10 cellular contexts compared by ENCODE assay signal in the genomic region with DNA sequence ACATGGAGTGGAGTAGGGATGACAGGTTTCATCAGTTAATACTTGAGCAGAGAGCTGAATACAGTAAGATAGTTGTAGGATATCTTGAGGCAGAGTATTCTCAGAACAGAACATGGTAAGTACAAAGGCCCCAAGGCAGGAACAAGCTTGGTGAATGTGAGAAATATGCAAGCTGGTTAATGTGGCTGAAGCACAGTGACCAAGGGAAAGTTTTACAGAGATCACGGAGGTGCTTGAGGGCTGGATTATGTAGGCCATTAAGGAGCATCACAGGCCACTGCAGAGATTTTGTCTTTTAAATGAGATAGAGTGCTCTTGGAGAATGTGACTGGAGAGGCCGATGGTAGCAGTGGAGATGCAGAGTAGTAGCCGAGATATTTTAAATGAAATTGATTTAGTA. TPM values are rescaled to one million over a fixed set of nuclear protein-coding genes. Genes with fewer than 3 reads are reported as not detected.
DNase-seq lines count a peak whose midpoint lies in the region; ATAC-seq and TF ChIP-seq lines count a peak whose summit lies in the region.
"Had no signal": no experiment of that assay in that cellular context is flagged by ENCODE, and none has a peak within 500 bp of the region (broad histone marks: within the 10 kb centered on the region; RNA-seq: fewer than 3 reads in every experiment).

No MANE protein-coding gene starts in this region.

- peak overlapping the region; percentile 92 to 98 (median 95) for H3K27ac Mint-ChIP-seq in H9
- H3K27ac Mint-ChIP-seq in activated CD4-positive, alpha-beta memory T cell treated with anti-CD3 and anti-CD28 coated beads, Interleukin-2, amount 10 ng/mL, durations not matched to agents 7 days and 5 days, result peak overlapping the region; percentile 91

- CTCF ChIA-PET in activated CD4-positive, alpha-beta memory T cell treated with anti-CD3 and anti-CD28 coated beads, Interleukin-2, amount 10 ng/mL, durations not matched to agents 7 days and 5 days (lab: Charles Lee), result no interaction called here

- H3K36me3 Mint-ChIP-seq in H9 (ENCODE audit: insufficient read depth in 1 of 3, low read depth in 3 of 3), result no peaks in the 10 kb centered on the region; a peak in 2 of 7 replicates
- H3K36me3 Mint-ChIP-seq in activated CD4-positive, alpha-beta memory T cell treated with anti-CD3 and anti-CD28 coated beads, Interleukin-2, amount 10 ng/mL, durations not matched to agents 7 days and 5 days (ENCODE audit: low read depth), result peaks cover 52% of the 10 kb centered on the region

- H3K9ac ChIP-seq in H9 (ENCODE audit: extremely low read depth, insufficient read length, low read length), result peak overlapping the region; percentile 25

- H2AFZ ChIP-seq in H9 (ENCODE audit: low read length), result no peak overlapping the region

- no peak overlapping the region for H3K18ac ChIP-seq in H9 (ENCODE audit: insufficient read length, low read depth, low read length)

- no peak overlapping the region for H3T11ph ChIP-seq in H9 (ENCODE audit: low read length)

- no peaks in the 10 kb centered on the region for H3K27me3 ChIP-seq in H9 (ENCODE audit: insufficient read depth, low read length)

- TF ChIP-seq CTCF in 22Rv1 (IDR thresholded peaks at IDR 0.05), result no peak
- TF ChIP-seq CTCF in H9 (conservative IDR thresholded peaks at IDR 0.05), result no peak

- WGBS in H9 (ENCODE audit: extremely low coverage, insufficient read length, low lambda C conversion rate), result no CpG with 5 or more reads among the region's 3 CpGs

- peak overlapping the region; percentile 77 to 91 for H3K4me3 Mint-ChIP-seq in H9
- H3K4me3 Mint-ChIP-seq in activated CD4-positive, alpha-beta memory T cell treated with anti-CD3 and anti-CD28 coated beads, Interleukin-2, amount 10 ng/mL, durations not matched to agents 7 days and 5 days, result peak overlapping the region; percentile 89

- peaks cover 5% of the 10 kb centered on the region for H3K23me2 ChIP-seq in H9 (ENCODE audit: insufficient read length, low read depth, low read length, poor library complexity, severe bottlenecking)

- no peak overlapping the region; the same call in 1 of the 2 replicates for H3K14ac ChIP-seq in H9 (ENCODE audit: insufficient read depth, low read length)

- no peak overlapping the region for H2BK5ac ChIP-seq in H9 (ENCODE audit: insufficient read length, low read length)

- no peak overlapping the region for H2AK5ac ChIP-seq in H9 (ENCODE audit: insufficient read length, low read length)

- no peak overlapping the region for H4K8ac ChIP-seq in H9 (replicated peaks; ENCODE audit: insufficient read length, low read depth, low read length)

- H3K23ac ChIP-seq in H9 (ENCODE audit: insufficient read length, low read depth, low read length), result no peak overlapping the region

- peak overlapping the region; percentile 96 for H3K27ac ChIP-seq in 22Rv1
- peak overlapping the region; percentile 57 for H3K27ac ChIP-seq in H9 (ENCODE audit: insufficient read length, low read depth, low read length)

- no peaks in the 10 kb centered on the region; the same call in 1 of the 2 replicates for H3K27me3 Mint-ChIP-seq in H9 (ENCODE audit: low read depth)
- H3K27me3 Mint-ChIP-seq in activated CD4-positive, alpha-beta memory T cell treated with anti-CD3 and anti-CD28 coated beads, Interleukin-2, amount 10 ng/mL, durations not matched to agents 7 days and 5 days, result no peaks in the 10 kb centered on the region

- POLR2A ChIA-PET in activated CD4-positive, alpha-beta memory T cell treated with anti-CD3 and anti-CD28 coated beads, Interleukin-2, amount 10 ng/mL, durations not matched to agents 7 days and 5 days (lab: Charles Lee), result interaction anchor here (5.0 kb wide), 1 partner anchor 41 kb away, joined by 314 read pairs; a partner anchor contains a TSS

- peaks cover 51 to 53% of the 10 kb centered on the region in 2 experiments for H3K4me1 Mint-ChIP-seq in H9
- H3K4me1 Mint-ChIP-seq in activated CD4-positive, alpha-beta memory T cell treated with anti-CD3 and anti-CD28 coated beads, Interleukin-2, amount 10 ng/mL, durations not matched to agents 7 days and 5 days, result peaks cover 57% of the 10 kb centered on the region

- peaks cover 3% of the 10 kb centered on the region for H3K79me1 ChIP-seq in H9 (ENCODE audit: insufficient read depth, low read depth, low read length, poor library complexity, severe bottlenecking)

- no peaks in the 10 kb centered on the region for H4K20me1 ChIP-seq in H9 (ENCODE audit: control insufficient read depth, insufficient read depth, insufficient read length)

- no peak overlapping the region for H3K4ac ChIP-seq in H9 (ENCODE audit: low read depth, low read length)

- H2BK15ac ChIP-seq in H9 (ENCODE audit: low read depth, low read length), result no peak overlapping the region

- H2BK120ac ChIP-seq in H9 (ENCODE audit: low read depth, low read length, poor library complexity, severe bottlenecking), result no peak overlapping the region

- no peak overlapping the region for H2BK12ac ChIP-seq in H9 (ENCODE audit: insufficient read length, low read depth, low read length)

- ATAC-seq in GM18907 (IDR thresholded peaks at IDR 0.05; ENCODE audit: unreplicated experiment) (no peak), GM18498 (IDR thresholded peaks at IDR 0.05; ENCODE audit: unreplicated experiment) (no peak)

- H3K4me2 ChIP-seq in H9 (ENCODE audit: insufficient read depth, insufficient read length, low read length), result peak overlapping the region; percentile 81

- no peak overlapping the region for H3K56ac ChIP-seq in H9 (ENCODE audit: insufficient read length, low read depth, low read length)

- H4K5ac ChIP-seq in H9 (ENCODE audit: insufficient read length, low read depth, low read length), result no peak overlapping the region

- no peaks in the 10 kb centered on the region for H3K9me3 Mint-ChIP-seq in H9
- H3K9me3 Mint-ChIP-seq in activated CD4-positive, alpha-beta memory T cell treated with anti-CD3 and anti-CD28 coated beads, Interleukin-2, amount 10 ng/mL, durations not matched to agents 7 days and 5 days, result no peaks in the 10 kb centered on the region

- H2BK20ac ChIP-seq in H9 (ENCODE audit: low read depth, low read length, poor library complexity, severe bottlenecking), result no peak overlapping the region

- peak; percentile 77 for DNase-seq in H9
- no peak for DNase-seq in activated CD4-positive, alpha-beta memory T cell treated with anti-CD3 and anti-CD28 coated beads, Interleukin-2, amount 10 ng/mL, durations not matched to agents 7 days and 5 days
- peak; percentile 7 for DNase-seq in iris pigment epithelial cell (ENCODE audit: low read depth)
- DNase-seq in hypothalamus (lab: John Stamatoyannopoulos, UW), result no peak
- DNase-seq in cerebellar nuclear complex (lab: John Stamatoyannopoulos, UW), result no peak
- DNase-seq: DMS 273 treated with DMSO at 0.1 percent for 48 hours, NCI-H69 had no signal

- H3K79me2 ChIP-seq in H9 (ENCODE audit: insufficient read depth, low read length), result peaks cover 27% of the 10 kb centered on the region

- peaks cover 6% of the 10 kb centered on the region; the same call in 1 of the 2 replicates for H3K4me1 ChIP-seq in H9 (ENCODE audit: insufficient read depth, low read length)

- no peak overlapping the region for H4K91ac ChIP-seq in H9 (ENCODE audit: insufficient read length, low read depth, low read length)

- H3K9me3 ChIP-seq in H9 (ENCODE audit: control insufficient read depth, low read depth, low read length), result no peaks in the 10 kb centered on the region

RNA-seq across cellular contexts. Expression of gene BOLA1, which starts 54.0 kb away (rescaled TPM):
- 5.7 and 6.0 TPM in 2 replicates for total RNA-seq in H9 (2021)
- total RNA-seq in activated CD4-positive, alpha-beta memory T cell treated with anti-CD3 and anti-CD28 coated beads, Interleukin-2, amount 10 ng/mL, durations not matched to agents 7 days and 5 days, result 10 to 100 TPM; 24.9 to 27.2 TPM

Comparison
In these comparisons a context has a peak if more than half of its experiments do, and no peak if none do; other contexts are left out.
1. DNase-seq: peak in H9 (single experiment) and iris pigment epithelial cell (single experiment); none in activated CD4-positive, alpha-beta memory T cell treated with anti-CD3 and anti-CD28 coated beads, Interleukin-2, amount 10 ng/mL, durations not matched to agents 7 days and 5 days (single experiment), hypothalamus (0 of 51) and cerebellar nuclear complex (0 of 2).